In genomic region chr11:130737866-130738431, GRCh38 we compare ENCODE assay signal across 8 cellular contexts.
DNase-seq lines count a peak whose midpoint lies in the region; ATAC-seq and TF ChIP-seq lines count a peak whose summit lies in the region.

No MANE protein-coding gene starts in this region.

- H3K79me2 ChIP-seq in osteoblast (ENCODE audit: insufficient read depth, low read length), result no peaks in the 10 kb centered on the region

- H2AFZ ChIP-seq in osteoblast (ENCODE audit: low read length), result no peak overlapping the region

- CTCF ChIA-PET in Panc1 (lab: Charles Lee), result no interaction called here
- CTCF ChIA-PET in HEK293T (lab: Yijun Ruan, JAX), result interaction anchor here (0.7 kb wide), 1 partner anchor 13 kb away, joined by 3 read pairs; no protein-coding TSS in a partner anchor

- H3K27ac ChIP-seq in Panc1 (ENCODE audit: low read length), result no peak overlapping the region
- peak overlapping the region; percentile 94 for H3K27ac ChIP-seq in osteoblast (ENCODE audit: low read depth, low read length)
- no peak overlapping the region for H3K27ac ChIP-seq in WERI-Rb-1

- peak overlapping the region; percentile 63 for H3K4me2 ChIP-seq in osteoblast (ENCODE audit: insufficient read depth, low read length)

- in situ Hi-C loops in Panc1 (cut with HindIII; ENCODE audit: low pct_unique_long_range_greater_than_20kb, low sequenced_read_pairs), result no loop called here

- H3K27me3 ChIP-seq in Panc1 (ENCODE audit: control insufficient read depth, insufficient read depth, low read length) (no peaks in the 10 kb centered on the region), osteoblast (ENCODE audit: insufficient read depth, low read length) (no peaks in the 10 kb centered on the region), WERI-Rb-1 (ENCODE audit: insufficient read depth, low read depth, severe bottlenecking) (no peaks in the 10 kb centered on the region)

- DNase-seq in AG20443 (ENCODE audit: low spot score), result peak; percentile 78
- DNase-seq in Panc1 (ENCODE audit: low read depth, low spot score), result no peak
- peak; percentile 95 for DNase-seq in fibroblast of the aortic adventitia (ENCODE audit: low read depth)
- no peak for DNase-seq in osteoblast (ENCODE audit: insufficient read length, low spot score, missing footprints)
- no peak for DNase-seq in stimulated activated naive CD8-positive, alpha-beta T cell treated with anti-CD3 and anti-CD28 coated beads, Interleukin-15, Interleukin-2, amounts not matched to agents 100 U/mL and 50 U/mL, for 24 hours
- DNase-seq in activated CD4-positive, alpha-beta T cell treated with anti-CD3 and anti-CD28 coated beads, Interleukin-2, amount 50 U/mL, for 4 hours, result no peak
- no peak for DNase-seq in WERI-Rb-1
- DNase-seq in HEK293T (ENCODE audit: extremely low spot score), result no peak

- no peaks in the 10 kb centered on the region for H3K4me1 ChIP-seq in Panc1 (ENCODE audit: control insufficient read depth, insufficient read depth, low read length)
- H3K4me1 ChIP-seq in osteoblast (ENCODE audit: insufficient read depth, low read length), result peaks cover 21% of the 10 kb centered on the region

- H3K36me3 ChIP-seq in Panc1 (ENCODE audit: control insufficient read depth, insufficient read depth, low read length), result no peaks in the 10 kb centered on the region
- H3K36me3 ChIP-seq in osteoblast (ENCODE audit: insufficient read depth, low read length), result no peaks in the 10 kb centered on the region
- H3K36me3 ChIP-seq in WERI-Rb-1, result no peaks in the 10 kb centered on the region

- H3K9me3 ChIP-seq in Panc1 (ENCODE audit: control insufficient read depth, insufficient read depth, low read depth, low read length) (peaks cover 36% of the 10 kb centered on the region), osteoblast (ENCODE audit: low read depth, low read length) (peaks cover 5% of the 10 kb centered on the region), WERI-Rb-1 (ENCODE audit: severe bottlenecking) (peaks cover 6% of the 10 kb centered on the region)

- TF ChIP-seq CTCF in Panc1 (IDR thresholded peaks at IDR 0.05) (no peak), fibroblast of the aortic adventitia (IDR thresholded peaks at IDR 0.05; ENCODE audit: insufficient read depth, low read length) (no peak), osteoblast (IDR thresholded peaks at IDR 0.05; ENCODE audit: extremely low read depth, low read depth, low read length) (no peak), WERI-Rb-1 (IDR thresholded peaks at IDR 0.05; ENCODE audit: low read depth, low read length) (no peak)

- H4K20me1 ChIP-seq in osteoblast (ENCODE audit: insufficient read depth, low read length), result no peaks in the 10 kb centered on the region

- POLR2A ChIA-PET in Panc1 (lab: Charles Lee), result no interaction called here
- POLR2A ChIA-PET in HEK293T (lab: Yijun Ruan, JAX), result no interaction called here

- BruUV-seq in Panc1 (replicated peaks; lab: Mats Ljungman, UMichigan), result no TSS peak

- peak; percentile 66; the same call in 1 of the 2 replicates for ATAC-seq in Panc1
- ATAC-seq in stimulated activated naive CD8-positive, alpha-beta T cell treated with anti-CD3 and anti-CD28 coated beads, Interleukin-15, Interleukin-2, amounts not matched to agents 100 U/mL and 50 U/mL, for 24 hours, result no peak

- H3K4me3 ChIP-seq in Panc1 (ENCODE audit: low read depth in 2 of 2, low read length in 2 of 2) (no peak overlapping the region), fibroblast of the aortic adventitia (ENCODE audit: low read depth, low read length) (peak overlapping the region; percentile 20), osteoblast (ENCODE audit: insufficient read depth, low read length) (peak overlapping the region; percentile 24), WERI-Rb-1 (ENCODE audit: low read depth, low read length) (no peak overlapping the region)

- intact Hi-C loops in Panc1 (cut with micrococcal nuclease; ENCODE audit: unreplicated experiment), result no loop called here

TF ChIP-seq in HEK293T, 16 proteins besides CTCF, POLR2A, EP300 and RAD21:
- TF ChIP-seq LEF1 (IDR thresholded peaks at IDR 0.05; ENCODE audit: borderline replicate concordance), result no peak
- no peak for TF ChIP-seq L3MBTL2 (conservative IDR thresholded peaks at IDR 0.05)
- TF ChIP-seq FOXK2 (IDR thresholded peaks at IDR 0.05), result no peak
- TF ChIP-seq NFRKB (IDR thresholded peaks at IDR 0.05), result no peak
- no peak for TF ChIP-seq ZNF384 (IDR thresholded peaks at IDR 0.05)
- TF ChIP-seq ELF4 (IDR thresholded peaks at IDR 0.05), result no peak
- TF ChIP-seq ARNT (IDR thresholded peaks at IDR 0.05), result no peak
- TF ChIP-seq BHLHE40 (IDR thresholded peaks at IDR 0.05; ENCODE audit: borderline replicate concordance), result no peak
- no peak for TF ChIP-seq SP1 (IDR thresholded peaks at IDR 0.05)
- TF ChIP-seq HDGF (IDR thresholded peaks at IDR 0.05; ENCODE audit: borderline replicate concordance), result no peak
- no peak for TF ChIP-seq FOXM1 (IDR thresholded peaks at IDR 0.05; ENCODE audit: borderline replicate concordance)
- no peak for TF ChIP-seq SUZ12 (IDR thresholded peaks at IDR 0.05)
- no peak for TF ChIP-seq FOXA1 (IDR thresholded peaks at IDR 0.05)
- TF ChIP-seq TARDBP (IDR thresholded peaks at IDR 0.05), result no peak
- TF ChIP-seq CTBP1 (IDR thresholded peaks at IDR 0.05; ENCODE audit: borderline replicate concordance), result no peak
- no peak for TF ChIP-seq PKNOX1 (IDR thresholded peaks at IDR 0.05)
TF ChIP-seq in HEK293T: peak in this region for 0.

Comparison
In these comparisons a context has a peak if more than half of its experiments do, and no peak if none do; other contexts are left out.
1. DNase-seq: peak in AG20443 (single experiment) and fibroblast of the aortic adventitia (single experiment); none in Panc1 (single experiment), osteoblast (single experiment), stimulated activated naive CD8-positive, alpha-beta T cell treated with anti-CD3 and anti-CD28 coated beads, Interleukin-15, Interleukin-2, amounts not matched to agents 100 U/mL and 50 U/mL, for 24 hours (single experiment), activated CD4-positive, alpha-beta T cell treated with anti-CD3 and anti-CD28 coated beads, Interleukin-2, amount 50 U/mL, for 4 hours (0 of 2), WERI-Rb-1 (single experiment) and HEK293T (single experiment).
2. H3K4me3 ChIP-seq: peak in fibroblast of the aortic adventitia (single experiment) and osteoblast (single experiment); none in Panc1 (0 of 2) and WERI-Rb-1 (single experiment).